35 cellular contexts compared by ENCODE assay signal in genomic region chr21:36569511-36569910, GRCh38.
DNase-seq lines count a peak whose midpoint lies in the region; ATAC-seq and TF ChIP-seq lines count a peak whose summit lies in the region.
"Had no signal": no experiment of that assay in that cellular context is flagged by ENCODE, and none has a peak within 500 bp of the region (broad histone marks: within the 10 kb centered on the region; RNA-seq: fewer than 3 reads in every experiment).

No MANE protein-coding gene starts in this region.

- H3K14ac ChIP-seq in trophoblast cell (ENCODE audit: low read length): no peak overlapping the region

- no peak overlapping the region for H3K23ac ChIP-seq in trophoblast cell (ENCODE audit: low read length)

- H4K91ac ChIP-seq in trophoblast cell (ENCODE audit: low read depth, low read length): no peak overlapping the region

- H2AK5ac ChIP-seq in trophoblast cell (ENCODE audit: low read length): no peak overlapping the region

- H3K27ac ChIP-seq in trophoblast cell (ENCODE audit: low read depth, low read length): no peak overlapping the region
- H3K27ac ChIP-seq: 22Rv1; A549; BLaER1; BLaER1 treated with 17β-estradiol and CSF1 and Interleukin-3, amounts not matched to agents 10 nM and 100 nM; C4-2B had no signal

- H3K4ac ChIP-seq in trophoblast cell (ENCODE audit: low read depth, low read length): no peak overlapping the region

- ATAC-seq in HG03095 (IDR thresholded peaks at IDR 0.05; ENCODE audit: unreplicated experiment): no peak
- ATAC-seq: A549; CD8-positive, alpha-beta T cell had no signal

- no peak overlapping the region for H2BK120ac ChIP-seq in trophoblast cell (ENCODE audit: insufficient read depth, low read length, poor library complexity)

- no peaks in the 10 kb centered on the region for H3K9me3 ChIP-seq in trophoblast cell (ENCODE audit: insufficient read depth, low read depth, low read length)
- H3K9me3 ChIP-seq: BE2C, BLaER1 had no signal

- no peaks in the 10 kb centered on the region for H3K36me3 ChIP-seq in trophoblast cell (ENCODE audit: control insufficient read depth in 1 of 2, insufficient read depth in 2 of 2, low read length in 2 of 2)
- H3K36me3 ChIP-seq: BE2C; BLaER1; BLaER1 treated with 17β-estradiol and CSF1 and Interleukin-3, amounts not matched to agents 10 nM and 100 nM had no signal

- H3K27ac Mint-ChIP-seq in osteocyte (ENCODE audit: unreplicated experiment) (no peak overlapping the region), type B pancreatic cell (no peak overlapping the region)
- H3K27ac Mint-ChIP-seq: B cell; CD14-positive monocyte; CD4-positive, alpha-beta memory T cell; CD4-positive, alpha-beta T cell; CD4-positive, CD25-positive, alpha-beta regulatory T cell; CD8-positive, alpha-beta memory T cell; CD8-positive, alpha-beta T cell had no signal

- TF ChIP-seq CTCF in osteocyte (IDR thresholded peaks at IDR 0.05): no peak
- TF ChIP-seq CTCF in type B pancreatic cell (conservative IDR thresholded peaks at IDR 0.05): no peak

- H4K12ac ChIP-seq in trophoblast cell (ENCODE audit: low read depth, low read length): no peak overlapping the region

- no CpG with 5 or more reads among the region's 6 CpGs for WGBS in trophoblast cell (ENCODE audit: extremely low coverage, insufficient coverage, insufficient read length)

- H3K4me3 ChIP-seq in trophoblast cell (ENCODE audit: low read depth, low read length): no peak overlapping the region
- H3K4me3 ChIP-seq: A549; BLaER1; BLaER1 treated with 17β-estradiol and CSF1 and Interleukin-3, amounts not matched to agents 10 nM and 100 nM had no signal

- no peak overlapping the region for H4K8ac ChIP-seq in trophoblast cell (ENCODE audit: low read depth, low read length)

- no peaks in the 10 kb centered on the region for H3K36me3 Mint-ChIP-seq in osteocyte (ENCODE audit: unreplicated experiment)
- H3K36me3 Mint-ChIP-seq in type B pancreatic cell: no peaks in the 10 kb centered on the region
- H3K36me3 Mint-ChIP-seq: CD14-positive monocyte; CD4-positive, alpha-beta memory T cell; CD4-positive, CD25-positive, alpha-beta regulatory T cell; CD8-positive, alpha-beta memory T cell; CD8-positive, alpha-beta T cell had no signal

- peaks cover 62% of the 10 kb centered on the region for H3K27me3 Mint-ChIP-seq in osteocyte (ENCODE audit: unreplicated experiment)
- peaks cover 18% of the 10 kb centered on the region for H3K27me3 Mint-ChIP-seq in type B pancreatic cell

- DNase-seq in ecto neural progenitor cell (ENCODE audit: low spot score) (peak; percentile 11), osteocyte (ENCODE audit: extremely low spot score, unreplicated experiment) (peak; percentile 32), trophoblast cell (peak; percentile 59 to 82), type B pancreatic cell (ENCODE audit: extremely low spot score, unreplicated experiment) (peak; percentile 6), NCI-H524 treated with DMSO at 0.1 percent for 48 hours (lab: John Stamatoyannopoulos, UW) (no peak), NCI-H1694 treated with DMSO at 0.1 percent for 48 hours (lab: John Stamatoyannopoulos, UW) (no peak)
- DNase-seq in stimulated activated CD4-positive, alpha-beta T cell treated with anti-CD3 and anti-CD28 coated beads, Interleukin-2, amount 100 ng/mL, for 48 hours: no peak
- DNase-seq: 8988T; ACHN; AML-193; BE2C; C1 segment of cervical spinal cord; Caco-2; Calu3; CD4-positive, alpha-beta memory T cell; CD4-positive, alpha-beta T cell; CD4-positive, CD25-positive, alpha-beta regulatory T cell; CD8-positive, alpha-beta memory T cell; CD8-positive, alpha-beta T cell; COR-L47; DMS 273 treated with DMSO at 0.1 percent for 48 hours; DMS153; DMS53; DMS79; DMS79 treated with DMSO at 0.1 percent for 48 hours; DND-41; EL had no signal

- H3K4me1 Mint-ChIP-seq in osteocyte (ENCODE audit: unreplicated experiment) (no peaks in the 10 kb centered on the region), type B pancreatic cell (ENCODE audit: unreplicated experiment) (peaks cover 29% of the 10 kb centered on the region)
- H3K4me1 Mint-ChIP-seq: B cell; CD14-positive monocyte; CD4-positive, alpha-beta memory T cell; CD4-positive, CD25-positive, alpha-beta regulatory T cell; CD8-positive, alpha-beta memory T cell had no signal

- H3K18ac ChIP-seq in trophoblast cell (ENCODE audit: low read length): no peak overlapping the region

- no peak overlapping the region for H3K4me2 ChIP-seq in trophoblast cell (ENCODE audit: low read length)
- H3K4me2 ChIP-seq: A549; BLaER1; BLaER1 treated with 17β-estradiol and CSF1 and Interleukin-3, amounts not matched to agents 10 nM and 100 nM had no signal

- no peaks in the 10 kb centered on the region for H3K27me3 ChIP-seq in trophoblast cell (ENCODE audit: insufficient read depth, low read length)
- H3K27me3 ChIP-seq: BLaER1; BLaER1 treated with 17β-estradiol and CSF1 and Interleukin-3, amounts not matched to agents 10 nM and 100 nM had no signal

- H3K9ac ChIP-seq in trophoblast cell (ENCODE audit: low read length): no peak overlapping the region
- H3K9ac ChIP-seq: BLaER1; BLaER1 treated with 17β-estradiol and CSF1 and Interleukin-3, amounts not matched to agents 10 nM and 100 nM had no signal

- H3K79me1 ChIP-seq in trophoblast cell (ENCODE audit: low read length): no peaks in the 10 kb centered on the region

- no peak overlapping the region for H2AFZ ChIP-seq in trophoblast cell (ENCODE audit: insufficient read depth, low read length, poor library complexity)

- no peak overlapping the region for H2BK5ac ChIP-seq in trophoblast cell (ENCODE audit: low read depth, low read length, poor library complexity)

- H3K9me3 Mint-ChIP-seq in osteocyte (ENCODE audit: unreplicated experiment) (no peaks in the 10 kb centered on the region), type B pancreatic cell (no peaks in the 10 kb centered on the region)
- H3K9me3 Mint-ChIP-seq: CD4-positive, alpha-beta T cell; CD4-positive, CD25-positive, alpha-beta regulatory T cell; CD8-positive, alpha-beta T cell had no signal

- no peak overlapping the region for H2BK12ac ChIP-seq in trophoblast cell (ENCODE audit: low read length)

- H3K4me1 ChIP-seq in trophoblast cell (ENCODE audit: control insufficient read depth in 1 of 2, insufficient read depth in 2 of 2, low read length in 2 of 2): no peaks in the 10 kb centered on the region
- H3K4me1 ChIP-seq: A549; BE2C; BLaER1; BLaER1 treated with 17β-estradiol and CSF1 and Interleukin-3, amounts not matched to agents 10 nM and 100 nM; Caco-2 had no signal

- no peak overlapping the region for H3K4me3 Mint-ChIP-seq in osteocyte (ENCODE audit: unreplicated experiment)
- no peak overlapping the region for H3K4me3 Mint-ChIP-seq in type B pancreatic cell
- H3K4me3 Mint-ChIP-seq: B cell; CD14-positive monocyte; CD4-positive, alpha-beta memory T cell; CD4-positive, alpha-beta T cell; CD4-positive, CD25-positive, alpha-beta regulatory T cell; CD8-positive, alpha-beta memory T cell; CD8-positive, alpha-beta T cell had no signal

- H3K79me2 ChIP-seq in trophoblast cell (ENCODE audit: control insufficient read depth, insufficient read depth, low read length, poor library complexity): no peaks in the 10 kb centered on the region

Comparison
In these comparisons a context has a peak if more than half of its experiments do, and no peak if none do; other contexts are left out.
1. DNase-seq: peak in ecto neural progenitor cell (single experiment), osteocyte (single experiment), trophoblast cell (2 of 2) and type B pancreatic cell (single experiment); none in NCI-H524 treated with DMSO at 0.1 percent for 48 hours (single experiment), stimulated activated CD4-positive, alpha-beta T cell treated with anti-CD3 and anti-CD28 coated beads, Interleukin-2, amount 100 ng/mL, for 48 hours (0 of 2) and NCI-H1694 treated with DMSO at 0.1 percent for 48 hours (single experiment).